Comparison of ENCODE assay signal across 12 cellular contexts in genomic region chr15:30179814-30180213, GRCh38. TPM values are rescaled to one million over a fixed set of nuclear protein-coding genes. Genes with fewer than 3 reads are reported as not detected.
DNase-seq lines count a peak whose midpoint lies in the region; ATAC-seq and TF ChIP-seq lines count a peak whose summit lies in the region.
"Not testable (repeated sequence)": the region's sequence is repeated elsewhere in the genome, so short reads cannot be mapped to it uniquely, and the experiment has no call there.
"Had no signal": no experiment of that assay in that cellular context is flagged by ENCODE, and none has a peak within 500 bp of the region (broad histone marks: within the 10 kb centered on the region; RNA-seq: fewer than 3 reads in every experiment).

No MANE protein-coding gene starts in this region.

- DNase-seq in T-cell; activated CD8-positive, alpha-beta T cell treated with anti-CD3 and anti-CD28 coated beads for 36 hours; activated T-cell treated with anti-CD3 and anti-CD28 coated beads, Interleukin-2, amount 50 U/mL, for 72 hours; central memory CD8-positive, alpha-beta T cell (ENCODE audit: low spot score in 2 of 2); naive thymus-derived CD8-positive, alpha-beta T cell; stimulated activated naive CD8-positive, alpha-beta T cell treated with anti-CD3 and anti-CD28 coated beads, Interleukin-15, amount 100 ng/mL, for 72 hours: not testable (repeated sequence)

- H3K4me1 Mint-ChIP-seq in T-cell; activated CD8-positive, alpha-beta T cell treated with anti-CD3 and anti-CD28 coated beads for 36 hours (ENCODE audit: low read depth); activated T-cell treated with anti-CD3 and anti-CD28 coated beads, Interleukin-2, amount 50 U/mL, for 72 hours (ENCODE audit: low read depth); central memory CD8-positive, alpha-beta T cell; naive thymus-derived CD8-positive, alpha-beta T cell; stimulated activated naive CD8-positive, alpha-beta T cell treated with anti-CD3 and anti-CD28 coated beads, Interleukin-15, amount 100 ng/mL, for 72 hours: not testable (repeated sequence)

- POLR2A ChIA-PET in T-cell (lab: Charles Lee); activated CD8-positive, alpha-beta T cell treated with anti-CD3 and anti-CD28 coated beads for 36 hours (lab: Charles Lee); naive thymus-derived CD8-positive, alpha-beta T cell (lab: Charles Lee): not testable (repeated sequence)

- H3K27ac Mint-ChIP-seq in T-cell; activated CD8-positive, alpha-beta T cell treated with anti-CD3 and anti-CD28 coated beads for 36 hours; activated T-cell treated with anti-CD3 and anti-CD28 coated beads, Interleukin-2, amount 50 U/mL, for 72 hours; central memory CD8-positive, alpha-beta T cell (ENCODE audit: low read depth); naive thymus-derived CD8-positive, alpha-beta T cell; stimulated activated naive CD8-positive, alpha-beta T cell treated with anti-CD3 and anti-CD28 coated beads, Interleukin-15, amount 100 ng/mL, for 72 hours: not testable (repeated sequence)

- H3K4me3 Mint-ChIP-seq in T-cell; activated CD8-positive, alpha-beta T cell treated with anti-CD3 and anti-CD28 coated beads for 36 hours; activated T-cell treated with anti-CD3 and anti-CD28 coated beads, Interleukin-2, amount 50 U/mL, for 72 hours; central memory CD8-positive, alpha-beta T cell; naive thymus-derived CD8-positive, alpha-beta T cell; stimulated activated naive CD8-positive, alpha-beta T cell treated with anti-CD3 and anti-CD28 coated beads, Interleukin-15, amount 100 ng/mL, for 72 hours: not testable (repeated sequence)

- intact Hi-C loops in activated CD8-positive, alpha-beta T cell treated with anti-CD3 and anti-CD28 coated beads for 36 hours (cut with micrococcal nuclease) = not testable (repeated sequence)

- CTCF ChIA-PET in T-cell (lab: Charles Lee); activated CD8-positive, alpha-beta T cell treated with anti-CD3 and anti-CD28 coated beads for 36 hours (lab: Charles Lee): not testable (repeated sequence)

- H3K9me3 Mint-ChIP-seq in T-cell; activated CD8-positive, alpha-beta T cell treated with anti-CD3 and anti-CD28 coated beads for 36 hours; activated T-cell treated with anti-CD3 and anti-CD28 coated beads, Interleukin-2, amount 50 U/mL, for 72 hours; central memory CD8-positive, alpha-beta T cell; naive thymus-derived CD8-positive, alpha-beta T cell; stimulated activated naive CD8-positive, alpha-beta T cell treated with anti-CD3 and anti-CD28 coated beads, Interleukin-15, amount 100 ng/mL, for 72 hours: not testable (repeated sequence)

- ATAC-seq in T-cell (replicated peaks in 1 of 4) = peak; percentile 31 to 59 (median 44)
- peak; percentile 77 for ATAC-seq in activated CD8-positive, alpha-beta T cell treated with anti-CD3 and anti-CD28 coated beads for 36 hours
- peak; percentile 44 to 56 for ATAC-seq in activated T-cell treated with anti-CD3 and anti-CD28 coated beads, Interleukin-2, amount 50 U/mL, for 72 hours (replicated peaks in 1 of 2)
- peak; percentile 47 for ATAC-seq in central memory CD8-positive, alpha-beta T cell (replicated peaks; ENCODE audit: extremely low read depth, poor library complexity, severe bottlenecking)
- peak; percentile 68 to 71 for ATAC-seq in naive thymus-derived CD8-positive, alpha-beta T cell
- peak; percentile 72 for ATAC-seq in stimulated activated naive CD8-positive, alpha-beta T cell treated with anti-CD3 and anti-CD28 coated beads, Interleukin-15, amount 100 ng/mL, for 72 hours

- H3K27me3 Mint-ChIP-seq in T-cell; activated CD8-positive, alpha-beta T cell treated with anti-CD3 and anti-CD28 coated beads for 36 hours; activated T-cell treated with anti-CD3 and anti-CD28 coated beads, Interleukin-2, amount 50 U/mL, for 72 hours (ENCODE audit: low read depth); central memory CD8-positive, alpha-beta T cell; naive thymus-derived CD8-positive, alpha-beta T cell; stimulated activated naive CD8-positive, alpha-beta T cell treated with anti-CD3 and anti-CD28 coated beads, Interleukin-15, amount 100 ng/mL, for 72 hours: not testable (repeated sequence)

- not testable (repeated sequence) for TF ChIP-seq CTCF in activated CD8-positive, alpha-beta T cell treated with anti-CD3 and anti-CD28 coated beads for 36 hours (IDR thresholded peaks at IDR 0.05)

- H3K36me3 Mint-ChIP-seq in T-cell; activated CD8-positive, alpha-beta T cell treated with anti-CD3 and anti-CD28 coated beads for 36 hours (ENCODE audit: low read depth); activated T-cell treated with anti-CD3 and anti-CD28 coated beads, Interleukin-2, amount 50 U/mL, for 72 hours (ENCODE audit: insufficient read depth in 2 of 2); central memory CD8-positive, alpha-beta T cell (ENCODE audit: insufficient read depth); naive thymus-derived CD8-positive, alpha-beta T cell: not testable (repeated sequence)

RNA-seq across cellular contexts. Expression of gene GOLGA8T, which starts 45.0 kb away (rescaled TPM):
- total RNA-seq in T-cell = under 1 TPM; 0.26 to 0.82 (median 0.60) TPM
- under 1 TPM in 1 of 2 experiments, not detected in 1; 0.18 TPM for total RNA-seq in activated CD8-positive, alpha-beta T cell treated with anti-CD3 and anti-CD28 coated beads for 36 hours
- under 1 TPM in 1 of 2 donors, not detected in 1; 0.19 TPM for total RNA-seq in activated T-cell treated with anti-CD3 and anti-CD28 coated beads, Interleukin-2, amount 50 U/mL, for 72 hours
- not detected for total RNA-seq in naive thymus-derived CD8-positive, alpha-beta T cell
- not detected for polyA plus RNA-seq in naive thymus-derived CD8-positive, alpha-beta T cell
- total RNA-seq: A172; A673; CD8-positive, alpha-beta memory T cell; GM12878; GM23248 had no signal
- polyA plus RNA-seq: BJ; CD8-positive, alpha-beta memory T cell; GM12878; GM23248 had no signal
